In genomic region chr1:175287377-175287776, GRCh38 we compare ENCODE assay signal across 8 cellular contexts.
DNase-seq lines count a peak whose midpoint lies in the region; ATAC-seq and TF ChIP-seq lines count a peak whose summit lies in the region.

No MANE protein-coding gene starts in this region.

- no peaks in the 10 kb centered on the region for H3K9me2 ChIP-seq in Loucy (replicated peaks; ENCODE audit: low read depth, low read length)

- H3K36me3 ChIP-seq in left ventricle myocardium inferior = no peaks in the 10 kb centered on the region
- H3K36me3 ChIP-seq in Loucy (ENCODE audit: insufficient read depth, low read length) = no peaks in the 10 kb centered on the region
- H3K36me3 ChIP-seq in stomach smooth muscle (ENCODE audit: control insufficient read depth in 2 of 2, insufficient read depth in 2 of 2, low read length in 2 of 2) = no peaks in the 10 kb centered on the region
- H3K36me3 ChIP-seq in HAP-1 (replicated peaks) = no peaks in the 10 kb centered on the region

- H3K27me3 ChIP-seq in left ventricle myocardium inferior (ENCODE audit: low read depth) (no peaks in the 10 kb centered on the region), Loucy (ENCODE audit: insufficient read depth, low read length, poor library complexity, severe bottlenecking) (no peaks in the 10 kb centered on the region), stomach smooth muscle (ENCODE audit: control insufficient read depth in 1 of 2, insufficient read depth in 2 of 2, low read length in 2 of 2) (no peaks in the 10 kb centered on the region), HAP-1 (ENCODE audit: low read depth) (no peaks in the 10 kb centered on the region)

- in situ Hi-C loops in G401 (cut with HindIII; ENCODE audit: low sequenced_read_pairs) = no loop called here
- in situ Hi-C loops in HAP-1 (cut with MboI; ENCODE audit: low sequenced_read_pairs) = no loop called here

- H3K4me3 ChIP-seq in left ventricle myocardium inferior = no peak overlapping the region
- peak overlapping the region; percentile 19 for H3K4me3 ChIP-seq in Loucy (ENCODE audit: low read length, poor library complexity, severe bottlenecking)
- no peak overlapping the region for H3K4me3 ChIP-seq in stomach smooth muscle (ENCODE audit: low read length in 2 of 2)
- H3K4me3 ChIP-seq in HAP-1 = no peak overlapping the region

- no peaks in the 10 kb centered on the region for H3K79me2 ChIP-seq in Loucy (ENCODE audit: insufficient read depth, low read length)

- H3F3A ChIP-seq in Loucy (ENCODE audit: low read depth) = no peaks in the 10 kb centered on the region

- peak overlapping the region; percentile 77 for H2AFZ ChIP-seq in Loucy (ENCODE audit: low read length)

- DNase-seq in left ventricle myocardium inferior (no peak), Right ventricle myocardium superior (no peak), G401 (ENCODE audit: low spot score) (no peak), HAP-1 (ENCODE audit: low spot score in 2 of 2) (no peak), NCI-H82 treated with DMSO at 0.1 percent for 48 hours (lab: John Stamatoyannopoulos, UW; ENCODE audit: unreplicated experiment) (no peak)

- H3K4me1 ChIP-seq in left ventricle myocardium inferior (peaks cover 11% of the 10 kb centered on the region), Loucy (ENCODE audit: insufficient read depth, low read length, poor library complexity, severe bottlenecking) (peaks cover 17% of the 10 kb centered on the region), stomach smooth muscle (ENCODE audit: control insufficient read depth, insufficient read depth, low read length) (no peaks in the 10 kb centered on the region), HAP-1 (no peaks in the 10 kb centered on the region)

- no peaks in the 10 kb centered on the region for H4K20me1 ChIP-seq in Loucy (ENCODE audit: insufficient read depth, low read length, poor library complexity, severe bottlenecking)

- TF ChIP-seq CTCF in left ventricle myocardium inferior (IDR thresholded peaks at IDR 0.05; ENCODE audit: borderline replicate concordance) = no peak
- no peak for TF ChIP-seq CTCF in Loucy (conservative IDR thresholded peaks at IDR 0.05; ENCODE audit: low read length)

- intact Hi-C loops in left ventricle myocardium inferior (cut with micrococcal nuclease) = no loop called here
- intact Hi-C loops in Right ventricle myocardium superior (cut with DNase I) = no loop called here

- H3K9ac ChIP-seq in Loucy (ENCODE audit: low read depth, low read length, poor library complexity, severe bottlenecking) (peak overlapping the region; percentile 3), stomach smooth muscle (ENCODE audit: low read length in 2 of 2) (no peak overlapping the region)

- H3K4me2 ChIP-seq in Loucy (ENCODE audit: low read depth, low read length, poor library complexity, severe bottlenecking) = peak overlapping the region; percentile 49

- no peak for ATAC-seq in Right ventricle myocardium superior (ENCODE audit: poor library complexity)
- peak; percentile 88 for ATAC-seq in HG02610 (IDR thresholded peaks at IDR 0.05; ENCODE audit: unreplicated experiment)

- H3K9me3 ChIP-seq in left ventricle myocardium inferior (replicated peaks) (peaks cover 3% of the 10 kb centered on the region), Loucy (ENCODE audit: insufficient read depth, low read depth, low read length) (no peaks in the 10 kb centered on the region), stomach smooth muscle (ENCODE audit: control insufficient read depth in 2 of 2, low read length in 2 of 2) (no peaks in the 10 kb centered on the region), HAP-1 (no peaks in the 10 kb centered on the region)

- H3K27ac ChIP-seq in left ventricle myocardium inferior (replicated peaks) (peak overlapping the region; percentile 56), stomach smooth muscle (ENCODE audit: low read length) (peak overlapping the region; percentile 38)
